26 cellular contexts compared by ENCODE assay signal in the genomic region with DNA sequence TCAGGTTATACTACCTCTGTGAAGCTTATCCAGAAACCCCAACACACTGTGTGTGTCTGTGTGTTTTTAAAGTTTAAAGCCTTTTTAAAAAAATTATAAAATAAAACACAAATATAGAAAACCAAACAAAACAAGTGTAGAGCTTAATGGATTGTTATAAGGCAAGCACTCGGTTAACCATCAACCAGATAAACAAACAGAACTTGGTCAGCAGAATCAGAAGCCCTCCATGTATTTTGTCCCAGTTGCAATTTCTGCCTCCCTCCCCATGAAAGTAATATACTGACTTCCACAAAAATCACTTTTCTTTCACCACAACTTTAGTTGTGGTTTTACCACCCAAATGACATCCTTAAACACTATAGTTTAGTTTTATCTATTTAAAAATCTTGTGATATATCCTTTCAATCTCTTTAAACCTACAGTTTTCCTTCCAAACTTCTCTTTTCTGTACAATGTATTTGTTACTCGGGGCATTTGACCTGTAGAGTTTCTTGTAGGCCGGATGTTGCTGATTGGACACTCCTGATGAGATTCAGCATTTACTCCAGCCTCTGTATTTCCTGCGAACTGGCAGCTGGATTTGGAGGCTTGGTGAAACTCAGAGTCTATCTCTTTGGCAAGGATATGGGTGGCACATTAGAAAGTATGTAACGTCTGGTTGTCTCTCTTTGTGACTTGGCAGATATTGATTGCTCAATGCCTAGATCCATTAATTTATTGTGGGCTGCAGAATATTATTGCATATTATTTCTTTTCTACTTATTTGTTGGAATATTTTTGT. TPM values are rescaled to one million over a fixed set of nuclear protein-coding genes. Genes with fewer than 3 reads are reported as not detected.
"Had no signal": no experiment of that assay in that cellular context is flagged by ENCODE, and none has a peak within 500 bp of the region (broad histone marks: within the 10 kb centered on the region; RNA-seq: fewer than 3 reads in every experiment).

No MANE protein-coding gene starts in this region.

- H3K4me1 ChIP-seq: ascending aorta, breast epithelium, colonic mucosa, esophagus squamous epithelium, gastroesophageal sphincter had no signal

- H3K27ac ChIP-seq: ascending aorta, breast epithelium, cardiac muscle cell, colonic mucosa, epithelial cell of prostate, esophagus squamous epithelium, gastroesophageal sphincter had no signal

- H3K36me3 ChIP-seq: ascending aorta, breast epithelium, cardiac muscle cell, colonic mucosa, esophagus squamous epithelium, gastroesophageal sphincter had no signal

- H3K4me3 ChIP-seq: ascending aorta, breast epithelium, cardiac muscle cell, colonic mucosa, esophagus squamous epithelium, gastroesophageal sphincter had no signal

- ATAC-seq: activated CD4-positive, alpha-beta T cell treated with anti-CD3 and anti-CD28 coated beads for 36 hours; activated T-cell treated with anti-CD3 and anti-CD28 coated beads, Interleukin-2, amount 50 U/mL, for 4 hours; activated T-helper 17 cell treated with anti-CD3 and anti-CD28 coated beads, Interleukin-2, amount 50 U/mL, for 72 hours; gastroesophageal sphincter; T-helper 17 cell had no signal

- H3K9me3 ChIP-seq: ascending aorta, breast epithelium, colonic mucosa, esophagus squamous epithelium, gastroesophageal sphincter had no signal

- FAIRE-seq: endometrium, endothelial cell of umbilical vein had no signal

- DNase-seq: activated CD4-positive, alpha-beta memory T cell treated with anti-CD3 and anti-CD28 coated beads, Interleukin-2, amount 10 ng/mL, durations not matched to agents 7 days and 5 days; activated CD4-positive, alpha-beta T cell treated with anti-CD3 and anti-CD28 coated beads for 36 hours; activated CD4-positive, alpha-beta T cell treated with anti-CD3 and anti-CD28 coated beads, Interleukin-2, amount 10 ng/mL, durations not matched to agents 24 days and 14 days; activated CD4-positive, CD25-positive, alpha-beta regulatory T cell; activated CD4-positive, CD25-positive, alpha-beta regulatory T cell treated with anti-CD3 and anti-CD28 coated beads, Interleukin-2, amount 50 U/mL, for 72 hours; activated effector memory CD4-positive, alpha-beta T cell treated with anti-CD3 and anti-CD28 coated beads, Interleukin-2, amount 50 U/mL, for 16 hours; activated naive CD4-positive, alpha-beta T cell treated with anti-CD3 and anti-CD28 coated beads for 36 hours; activated naive CD8-positive, alpha-beta T cell treated with anti-CD3 and anti-CD28 coated beads, Interleukin-2, amount 10 ng/mL, durations not matched to agents 7 days and 5 days; activated T-cell treated with anti-CD3 and anti-CD28 coated beads, Interleukin-2, amount 50 U/mL, for 4 hours; central memory CD4-positive, alpha-beta T cell; cerebellar nuclear complex; colonic mucosa; effector CD8-positive, alpha-beta T cell; esophagus squamous epithelium; foreskin melanocyte; T-helper 1 cell; T-helper 17 cell; T1000 had no signal

- H3K27me3 ChIP-seq: ascending aorta, cardiac muscle cell, colonic mucosa, esophagus squamous epithelium, gastroesophageal sphincter had no signal

RNA-seq across cellular contexts. Expression of a gene that starts 8.6 kb away (rescaled TPM):
- total RNA-seq: activated CD4-positive, alpha-beta T cell treated with anti-CD3 and anti-CD28 coated beads, Interleukin-2, amount 10 ng/mL, durations not matched to agents 24 days and 14 days; endothelial cell of umbilical vein had no signal
- polyA plus RNA-seq: endothelial cell of umbilical vein had no signal
